ENCODE assay signal across 1 cellular context in genomic region chr7:155363146-155363539, GRCh38.
TF ChIP-seq lines count a peak whose summit lies in the region.

No MANE protein-coding gene starts in this region.

TF ChIP-seq in K562, 482 proteins besides CTCF, POLR2A, EP300 and RAD21 (continued from another document):
- TF ChIP-seq PREB (CRISPR knock-in tag; IDR thresholded peaks at IDR 0.05) (no peak), ZNF408 (CRISPR knock-in tag; IDR thresholded peaks at IDR 0.05; ENCODE audit: low read depth) (no peak), ZBTB2 (IDR thresholded peaks at IDR 0.05) (no peak), ZNF780A (CRISPR knock-in tag; IDR thresholded peaks at IDR 0.05) (no peak), ZNF431 (CRISPR knock-in tag; IDR thresholded peaks at IDR 0.05) (no peak), SIX5 (IDR thresholded peaks at IDR 0.05; ENCODE audit: borderline replicate concordance in 1 of 2, insufficient read depth in 1 of 2, low read depth in 1 of 2, low read length in 2 of 2) (no peak), RNF2 (IDR thresholded peaks at IDR 0.05) (no peak), CREB5 (CRISPR knock-in tag; IDR thresholded peaks at IDR 0.05) (no peak), NR2C2 (CRISPR knock-in tag; IDR thresholded peaks at IDR 0.05) (no peak), NR2C2 (tag; IDR thresholded peaks at IDR 0.05) (no peak), ZBTB17 (CRISPR knock-in tag; IDR thresholded peaks at IDR 0.05) (no peak), SMARCC2 (IDR thresholded peaks at IDR 0.05; ENCODE audit: low read depth) (no peak)
TF ChIP-seq in K562: peak in this region for 0.
